ENCODE assay signal across 20 cellular contexts in the genomic region with DNA sequence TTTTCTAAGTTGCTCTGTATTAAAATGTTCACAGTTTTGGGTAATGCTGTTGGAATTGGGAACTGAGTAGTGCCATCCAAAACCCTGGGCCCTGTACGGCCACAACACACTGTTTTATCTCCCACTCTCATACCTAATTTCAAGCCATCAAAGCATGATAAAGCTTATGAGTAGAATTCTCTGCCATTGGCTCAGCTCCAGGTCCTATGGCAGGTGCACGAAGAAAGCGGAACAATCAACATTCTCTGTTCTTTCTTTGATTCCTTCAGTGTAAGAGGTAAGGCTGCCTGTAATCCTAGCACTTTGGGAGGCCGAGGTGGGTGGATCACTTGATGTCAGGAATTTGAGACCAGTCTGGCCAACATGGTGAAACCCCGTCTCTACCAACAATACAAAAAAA.
"Had no signal": no experiment of that assay in that cellular context is flagged by ENCODE, and none has a peak within 500 bp of the region (broad histone marks: within the 10 kb centered on the region; RNA-seq: fewer than 3 reads in every experiment).

No MANE protein-coding gene starts in this region.

- H3K27ac ChIP-seq: dorsolateral prefrontal cortex, lower lobe of right lung, prostate gland, right atrium auricular region, suprapubic skin had no signal

- H3K4me3 Mint-ChIP-seq: naive thymus-derived CD8-positive, alpha-beta T cell; nephron progenitor cell; stimulated activated naive CD8-positive, alpha-beta T cell treated with anti-CD3 and anti-CD28 coated beads, Interleukin-15, amount 100 ng/mL, for 72 hours had no signal

- H3K36me3 ChIP-seq: lower lobe of right lung, prostate gland, right atrium auricular region, suprapubic skin had no signal

- H3K4me1 ChIP-seq: lower lobe of right lung, prostate gland, right atrium auricular region, suprapubic skin had no signal

- H3K27ac Mint-ChIP-seq: naive thymus-derived CD8-positive, alpha-beta T cell; nephron progenitor cell; stimulated activated naive CD8-positive, alpha-beta T cell treated with anti-CD3 and anti-CD28 coated beads, Interleukin-15, amount 100 ng/mL, for 72 hours had no signal

- H3K9me3 Mint-ChIP-seq: nephron progenitor cell had no signal

- ATAC-seq: left ventricle myocardium superior; lower lobe of right lung; naive thymus-derived CD8-positive, alpha-beta T cell; sciatic nerve; stimulated activated naive CD8-positive, alpha-beta T cell treated with anti-CD3 and anti-CD28 coated beads, Interleukin-15, amount 100 ng/mL, for 72 hours had no signal

- H3K4me1 Mint-ChIP-seq: nephron progenitor cell; stimulated activated naive CD8-positive, alpha-beta T cell treated with anti-CD3 and anti-CD28 coated beads, Interleukin-15, amount 100 ng/mL, for 72 hours had no signal

- H3K27me3 ChIP-seq: right atrium auricular region, suprapubic skin had no signal

- H3K4me3 ChIP-seq: dorsolateral prefrontal cortex, lower lobe of right lung, prostate gland, right atrium auricular region, smooth muscle cell, suprapubic skin had no signal

- DNase-seq: dorsolateral prefrontal cortex; effector CD4-positive, alpha-beta T cell; hypothalamus; left ventricle myocardium superior; lower lobe of right lung; naive thymus-derived CD8-positive, alpha-beta T cell; nephron progenitor cell; nucleus accumbens; stimulated activated CD4-positive, alpha-beta T cell treated with anti-CD3 and anti-CD28 coated beads, Interleukin-12 subunit alpha, Interleukin-12 subunit beta, amount 100 ng/mL, for 4 hours; stimulated activated CD4-positive, alpha-beta T cell treated with anti-CD3 and anti-CD28 coated beads, Interleukin-1b, Interleukin-23, amount 100 ng/mL, for 48 hours; stimulated activated CD4-positive, alpha-beta T cell treated with anti-CD3 and anti-CD28 coated beads, Interleukin-4, amount 100 ng/mL, for 1 hour; stimulated activated CD8-positive, alpha-beta memory T cell treated with anti-CD3 and anti-CD28 coated beads, Interleukin-4, amount 100 ng/mL, for 48 hours; stimulated activated naive CD4-positive, alpha-beta T cell; stimulated activated naive CD8-positive, alpha-beta T cell treated with anti-CD3 and anti-CD28 coated beads, Interleukin-15, amount 100 ng/mL, for 72 hours; trophoblast cell had no signal

- H3K9me3 ChIP-seq: lower lobe of right lung, prostate gland, right atrium auricular region, suprapubic skin had no signal

- H3K27me3 Mint-ChIP-seq: stimulated activated naive CD8-positive, alpha-beta T cell treated with anti-CD3 and anti-CD28 coated beads, Interleukin-15, amount 100 ng/mL, for 72 hours had no signal
